Comparison of ENCODE assay signal across 8 cellular contexts in genomic region chr13:46552888-46553520, GRCh38. TPM values are rescaled to one million over a fixed set of nuclear protein-coding genes. Genes with fewer than 3 reads are reported as not detected.
DNase-seq lines count a peak whose midpoint lies in the region; ATAC-seq and TF ChIP-seq lines count a peak whose summit lies in the region.

Gene LRCH1, plus strand, starts transcription at chr13:46553170. Its CDS starts 227 bp downstream, at chr13:46553397.

- peaks cover 0 to 12% (median 0%) of the 10 kb centered on the region in 3 donors for H3K36me3 Mint-ChIP-seq in CD8-positive, alpha-beta memory T cell

- H3K27me3 ChIP-seq in CD8-positive, alpha-beta memory T cell (ENCODE audit: insufficient read depth, low read length, poor library complexity, severe bottlenecking) = no peaks in the 10 kb centered on the region
- no peaks in the 10 kb centered on the region for H3K27me3 ChIP-seq in PC-9 (ENCODE audit: insufficient read depth, low read depth)

- no peaks in the 10 kb centered on the region for H3K9me3 ChIP-seq in CD8-positive, alpha-beta memory T cell (ENCODE audit: low read length)
- no peaks in the 10 kb centered on the region for H3K9me3 ChIP-seq in PC-9 (ENCODE audit: insufficient read depth, low read depth)

- H3K4me1 Mint-ChIP-seq in CD8-positive, alpha-beta memory T cell = peaks cover 48 to 52% (median 51%) of the 10 kb centered on the region in 3 donors

- intact Hi-C loops in PC-9 (cut with micrococcal nuclease; ENCODE audit: unreplicated experiment) = loop anchor here (5.0 to 10.0 kb wide), 3 partner anchors 104 to 242 kb away; partner anchors contain the start of gene ESD

- TF ChIP-seq RAD21 in Ishikawa (IDR thresholded peaks at IDR 0.05; ENCODE audit: low read depth) = no peak

- peak; percentile 58 for ATAC-seq in GM21423 (IDR thresholded peaks at IDR 0.05; ENCODE audit: unreplicated experiment)

- peak within 1 kb of the TSS; percentile 90 for H3K27ac ChIP-seq in CD8-positive, alpha-beta memory T cell (ENCODE audit: low read depth, low read length)
- peak within 1 kb of the TSS; percentile 30 for H3K27ac ChIP-seq in PC-9

- peak; percentile 79 to 90 (median 81) for DNase-seq in CD8-positive, alpha-beta memory T cell
- DNase-seq in PC-9 = peak; percentile 67 to 79
- peak; percentile 80 for DNase-seq in activated T-cell treated with anti-CD3 and anti-CD28 coated beads for 4 hours
- DNase-seq in epithelial cell of esophagus (ENCODE audit: low read depth) = peak; percentile 94
- DNase-seq in mucosa of gallbladder (ENCODE audit: low spot score) = peak; percentile 91
- DNase-seq in stimulated activated CD8-positive, alpha-beta memory T cell treated with anti-CD3 and anti-CD28 coated beads, Interleukin-4, amount 100 ng/mL, for 24 hours (ENCODE audit: low read depth) = peak; percentile 81

- H3K27me3 Mint-ChIP-seq in CD8-positive, alpha-beta memory T cell = peaks cover 5 to 8% of the 10 kb centered on the region in 2 donors

- no peaks in the 10 kb centered on the region for H3K9me2 ChIP-seq in PC-9 (ENCODE audit: insufficient read depth)

- H3K4me3 ChIP-seq in CD8-positive, alpha-beta memory T cell (ENCODE audit: low read length) = peak within 1 kb of the TSS; percentile 85
- peak within 1 kb of the TSS; percentile 89 for H3K4me3 ChIP-seq in PC-9
- H3K4me3 ChIP-seq in epithelial cell of esophagus (ENCODE audit: low read length) = peak within 1 kb of the TSS; percentile 87

- H4K20me1 ChIP-seq in PC-9 (ENCODE audit: insufficient read depth) = no peaks in the 10 kb centered on the region

- TF ChIP-seq CTCF in PC-9 (conservative IDR thresholded peaks at IDR 0.05) = no peak
- TF ChIP-seq CTCF in epithelial cell of esophagus (IDR thresholded peaks at IDR 0.05; ENCODE audit: insufficient read depth, low read depth, low read length, missing control alignments) = no peak

- peak within 1 kb of the TSS; percentile 82 for H3K4me2 ChIP-seq in PC-9

- peak within 1 kb of the TSS; percentile 97 for H2AFZ ChIP-seq in PC-9

- peak; percentile 29; the same call in 1 of the 2 replicates for TF ChIP-seq EP300 in Ishikawa (IDR thresholded peaks at IDR 0.05; ENCODE audit: borderline replicate concordance)

- H3K36me3 ChIP-seq in CD8-positive, alpha-beta memory T cell (ENCODE audit: insufficient read depth, low read length) = no peaks in the 10 kb centered on the region
- no peaks in the 10 kb centered on the region for H3K36me3 ChIP-seq in PC-9 (ENCODE audit: low read depth)

- H3K27ac Mint-ChIP-seq in CD8-positive, alpha-beta memory T cell = peak within 1 kb of the TSS; percentile 90 to 98 (median 95)

- no TSS peak for BruUV-seq in PC-9 (replicated peaks; lab: Mats Ljungman, UMichigan)

- H3K4me1 ChIP-seq in CD8-positive, alpha-beta memory T cell (ENCODE audit: insufficient read depth, low read length) = peaks cover 34% of the 10 kb centered on the region
- H3K4me1 ChIP-seq in PC-9 (replicated peaks; ENCODE audit: insufficient read depth) = peaks cover 23% of the 10 kb centered on the region

- H3K9me3 Mint-ChIP-seq in CD8-positive, alpha-beta memory T cell = no peaks in the 10 kb centered on the region

- POLR2A ChIA-PET in CD8-positive, alpha-beta memory T cell (lab: Charles Lee) = interaction anchor here (0.6 kb wide), 2 partner anchors 104 to 244 kb away, joined by 3 to 19 read pairs; partner anchors contain the start of gene ESD
- POLR2A ChIA-PET in PC-9 (lab: Charles Lee; ENCODE audit: unreplicated experiment) = no interaction called here

- H3F3A ChIP-seq in PC-9 (ENCODE audit: insufficient read depth, low read depth) = no peaks in the 10 kb centered on the region

- CTCF ChIA-PET in CD8-positive, alpha-beta memory T cell (lab: Charles Lee) = interaction anchor here (1.1 to 3.1 kb wide), 7 partner anchors 8 to 167 kb away, joined by 4 to 27 read pairs (median 10); no protein-coding TSS in a partner anchor
- CTCF ChIA-PET in PC-9 (lab: Charles Lee) = interaction anchor here (1.7 kb wide), 1 partner anchor 168 kb away, joined by 9 read pairs; no protein-coding TSS in a partner anchor

- peaks cover 47% of the 10 kb centered on the region for H3K79me2 ChIP-seq in PC-9 (ENCODE audit: low read depth)

- H3K4me3 Mint-ChIP-seq in CD8-positive, alpha-beta memory T cell = peak within 1 kb of the TSS; percentile 93 to 97 (median 95)

TF ChIP-seq in Ishikawa, 13 proteins besides CTCF, POLR2A, EP300 and RAD21:
- TF ChIP-seq MAX (IDR thresholded peaks at IDR 0.05) (peak; percentile 47; the same call in 1 of the 2 replicates), REST (IDR thresholded peaks at IDR 0.05; ENCODE audit: low read depth) (no peak), ZBTB7A (IDR thresholded peaks at IDR 0.05; ENCODE audit: low read depth) (no peak), USF1 (IDR thresholded peaks at IDR 0.05) (peak; percentile 19; the same call in 1 of the 2 replicates), TEAD4 (IDR thresholded peaks at IDR 0.05) (no peak), CEBPB (IDR thresholded peaks at IDR 0.05) (no peak), FOXM1 (IDR thresholded peaks at IDR 0.05; ENCODE audit: borderline replicate concordance, low read depth) (no peak), CREB1 (IDR thresholded peaks at IDR 0.05; ENCODE audit: low read depth) (no peak), YY1 (IDR thresholded peaks at IDR 0.05; ENCODE audit: low read depth) (peak; percentile 53; the same call in 1 of the 2 replicates), TCF12 (IDR thresholded peaks at IDR 0.05; ENCODE audit: low read depth) (no peak; the same call in 1 of the 2 replicates), TAF1 (IDR thresholded peaks at IDR 0.05; ENCODE audit: low read depth) (peak; percentile 65), NFIC (IDR thresholded peaks at IDR 0.05) (no peak), EGR1 (IDR thresholded peaks at IDR 0.05) (peak; percentile 31; the same call in 1 of the 2 replicates)
TF ChIP-seq in Ishikawa: peak in this region for 5.

RNA-seq across cellular contexts. Expression of gene LRCH1, which starts in this region (rescaled TPM):
- total RNA-seq in CD8-positive, alpha-beta memory T cell = 10 to 100 TPM; 16.7 to 17.8 TPM
- 4.9 TPM for polyA plus RNA-seq in CD8-positive, alpha-beta memory T cell
- total RNA-seq in PC-9 (2021) (10.5 TPM in 2 replicates), mucosa of gallbladder (35.6 TPM)

Comparison
In these comparisons a context has a peak if more than half of its experiments do, and no peak if none do; other contexts are left out.
1. Peak in every context shown above with its lines: DNase-seq, ATAC-seq, H3K4me3 ChIP-seq and H3K27ac ChIP-seq.